ENCODE assay signal across 17 cellular contexts in the genomic region with DNA sequence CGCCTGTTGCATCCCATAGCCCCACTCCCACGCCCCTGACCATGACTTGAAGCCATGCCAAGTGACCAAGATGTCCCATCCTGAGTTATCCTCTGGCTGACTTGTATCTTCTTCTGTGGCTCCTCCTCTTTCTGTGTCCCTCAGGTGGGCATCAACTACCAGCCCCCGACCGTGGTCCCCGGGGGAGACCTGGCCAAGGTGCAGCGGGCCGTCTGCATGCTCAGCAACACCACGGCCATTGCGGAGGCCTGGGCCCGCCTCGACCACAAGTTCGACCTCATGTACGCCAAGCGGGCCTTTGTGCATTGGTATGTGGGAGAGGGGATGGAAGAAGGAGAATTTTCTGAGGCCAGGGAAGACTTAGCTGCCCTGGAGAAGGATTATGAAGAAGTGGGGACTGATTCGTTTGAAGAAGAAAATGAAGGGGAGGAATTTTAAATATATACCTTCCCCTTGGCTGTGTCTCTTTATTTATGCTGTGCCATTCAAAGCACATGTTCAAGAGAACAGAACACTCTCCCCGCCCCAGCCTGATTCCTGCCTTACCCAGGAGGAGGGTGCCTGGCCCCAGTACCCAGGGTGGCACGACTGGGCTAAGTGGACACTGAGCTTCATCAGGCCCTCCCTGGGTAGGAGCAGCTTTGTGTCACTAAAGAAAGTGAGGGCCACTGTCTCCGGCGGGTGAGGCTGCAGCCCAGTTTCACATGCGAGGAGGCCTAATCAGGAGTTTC. TPM values are rescaled to one million over a fixed set of nuclear protein-coding genes. Genes with fewer than 3 reads are reported as not detected.
A peak's percentile ranks its signal among the peaks of the same experiment; 100 is the strongest.
DNase-seq lines count a peak whose midpoint lies in the region; ATAC-seq and TF ChIP-seq lines count a peak whose summit lies in the region.
"Had no signal": no experiment of that assay in that cellular context is flagged by ENCODE, and none has a peak within 500 bp of the region (broad histone marks: within the 10 kb centered on the region; RNA-seq: fewer than 3 reads in every experiment).

No MANE protein-coding gene starts in this region.

- H3K4me3 ChIP-seq in osteoblast (ENCODE audit: insufficient read depth, low read length): no peak overlapping the region
- no peak overlapping the region for H3K4me3 ChIP-seq in tibial artery
- H3K4me3 ChIP-seq: A549, GM23338 had no signal

- no peaks in the 10 kb centered on the region for H3K27me3 ChIP-seq in osteoblast (ENCODE audit: insufficient read depth, low read length)
- H3K27me3 ChIP-seq in tibial artery: no peaks in the 10 kb centered on the region

- in situ Hi-C loops in GM13976 (cut with MboI; ENCODE audit: low sequenced_read_pairs, unreplicated experiment): no loop called here

- H3K36me3 ChIP-seq in osteoblast (ENCODE audit: insufficient read depth, low read length): no peaks in the 10 kb centered on the region
- peaks cover 0 to 10% (median 8%) of the 10 kb centered on the region in 3 donors for H3K36me3 ChIP-seq in tibial artery

- H3K9me3 Mint-ChIP-seq in activated naive CD4-positive, alpha-beta T cell treated with anti-CD3 and anti-CD28 coated beads, Interleukin-2, amount 50 U/mL, for 72 hours: no peaks in the 10 kb centered on the region
- H3K9me3 Mint-ChIP-seq in activated naive CD4-positive, alpha-beta T cell treated with anti-CD3 and anti-CD28 coated beads for 36 hours: no peaks in the 10 kb centered on the region
- H3K9me3 Mint-ChIP-seq in dendritic cell treated with granulocyte-macrophage colony-stimulating factor and Interleukin-4, amounts not matched to agents 40 ng/mL and 50 ng/mL, for 4 days: no peaks in the 10 kb centered on the region
- H3K9me3 Mint-ChIP-seq: CD4-positive, alpha-beta T cell; GM23338 had no signal

- no peak overlapping the region for H3K4me2 ChIP-seq in osteoblast (ENCODE audit: insufficient read depth, low read length)
- H3K4me2 ChIP-seq: A549, GM23338 had no signal

- H3K4me1 ChIP-seq in osteoblast (ENCODE audit: insufficient read depth, low read length) (no peaks in the 10 kb centered on the region), tibial artery (no peaks in the 10 kb centered on the region)
- H3K4me1 ChIP-seq: A549 had no signal

- no peaks in the 10 kb centered on the region for H3K27me3 Mint-ChIP-seq in activated naive CD4-positive, alpha-beta T cell treated with anti-CD3 and anti-CD28 coated beads for 36 hours (ENCODE audit: low read depth)
- no peaks in the 10 kb centered on the region for H3K27me3 Mint-ChIP-seq in dendritic cell treated with granulocyte-macrophage colony-stimulating factor and Interleukin-4, amounts not matched to agents 40 ng/mL and 50 ng/mL, for 4 days
- H3K27me3 Mint-ChIP-seq: CD4-positive, alpha-beta T cell had no signal

- no peak overlapping the region for H2AFZ ChIP-seq in osteoblast (ENCODE audit: low read length)
- H2AFZ ChIP-seq: GM23338 had no signal

- no peak for ATAC-seq in activated naive CD4-positive, alpha-beta T cell treated with anti-CD3 and anti-CD28 coated beads, Interleukin-2, amount 50 U/mL, for 72 hours
- ATAC-seq in HG03175 (IDR thresholded peaks at IDR 0.05; ENCODE audit: unreplicated experiment): no peak
- ATAC-seq: A549, GM23338, HCT116 had no signal

- DNase-seq in activated naive CD4-positive, alpha-beta T cell treated with anti-CD3 and anti-CD28 coated beads, Interleukin-2, amount 50 U/mL, for 72 hours (ENCODE audit: low spot score in 2 of 2): peak in 1 of 2 donors; percentile 21
- no peak for DNase-seq in activated naive CD4-positive, alpha-beta T cell treated with anti-CD3 and anti-CD28 coated beads for 36 hours
- DNase-seq in osteoblast (ENCODE audit: insufficient read length, low spot score, missing footprints) (peak; percentile 29), GM13976 (ENCODE audit: low spot score) (no peak), tibial artery (no peak)
- DNase-seq: AML-193; CD4-positive, alpha-beta T cell; DMS153; DMS79; GDM1 had no signal

- peaks cover 0 to 6% of the 10 kb centered on the region in 2 donors for H3K36me3 Mint-ChIP-seq in activated naive CD4-positive, alpha-beta T cell treated with anti-CD3 and anti-CD28 coated beads, Interleukin-2, amount 50 U/mL, for 72 hours
- H3K36me3 Mint-ChIP-seq in activated naive CD4-positive, alpha-beta T cell treated with anti-CD3 and anti-CD28 coated beads for 36 hours (ENCODE audit: low read depth): peaks cover 6% of the 10 kb centered on the region
- H3K36me3 Mint-ChIP-seq in dendritic cell treated with granulocyte-macrophage colony-stimulating factor and Interleukin-4, amounts not matched to agents 40 ng/mL and 50 ng/mL, for 4 days (ENCODE audit: low read depth): peaks cover 8% of the 10 kb centered on the region

- intact Hi-C loops in activated naive CD4-positive, alpha-beta T cell treated with anti-CD3 and anti-CD28 coated beads for 36 hours (cut with micrococcal nuclease): no loop called here
- intact Hi-C loops in dendritic cell treated with granulocyte-macrophage colony-stimulating factor and Interleukin-4, amounts not matched to agents 40 ng/mL and 50 ng/mL, for 4 days (cut with micrococcal nuclease): no loop called here
- intact Hi-C loops in tibial artery (cut with DNase I; ENCODE audit: low total_unique reads): no loop called here

- H3K27ac ChIP-seq in osteoblast (ENCODE audit: low read depth, low read length) (no peak overlapping the region), tibial artery (no peak overlapping the region)
- H3K27ac ChIP-seq: 22Rv1, A549, C4-2B had no signal

- no peaks in the 10 kb centered on the region for H3K79me2 ChIP-seq in osteoblast (ENCODE audit: insufficient read depth, low read length)

- no peaks in the 10 kb centered on the region for H4K20me1 ChIP-seq in osteoblast (ENCODE audit: insufficient read depth, low read length)

- no peak overlapping the region for H3K4me3 Mint-ChIP-seq in activated naive CD4-positive, alpha-beta T cell treated with anti-CD3 and anti-CD28 coated beads for 36 hours
- no peak overlapping the region for H3K4me3 Mint-ChIP-seq in dendritic cell treated with granulocyte-macrophage colony-stimulating factor and Interleukin-4, amounts not matched to agents 40 ng/mL and 50 ng/mL, for 4 days
- H3K4me3 Mint-ChIP-seq: CD4-positive, alpha-beta T cell; GM23338 had no signal

- H3K27ac Mint-ChIP-seq in activated naive CD4-positive, alpha-beta T cell treated with anti-CD3 and anti-CD28 coated beads, Interleukin-2, amount 50 U/mL, for 72 hours: peak overlapping the region; percentile 45 to 57
- no peak overlapping the region for H3K27ac Mint-ChIP-seq in activated naive CD4-positive, alpha-beta T cell treated with anti-CD3 and anti-CD28 coated beads for 36 hours
- peak overlapping the region; percentile 5 for H3K27ac Mint-ChIP-seq in dendritic cell treated with granulocyte-macrophage colony-stimulating factor and Interleukin-4, amounts not matched to agents 40 ng/mL and 50 ng/mL, for 4 days
- H3K27ac Mint-ChIP-seq: CD4-positive, alpha-beta T cell; GM23338 had no signal

- H3K9me3 ChIP-seq in osteoblast (ENCODE audit: low read depth, low read length) (no peaks in the 10 kb centered on the region), tibial artery (no peaks in the 10 kb centered on the region)
- H3K9me3 ChIP-seq: A549 had no signal

- TF ChIP-seq CTCF in osteoblast (IDR thresholded peaks at IDR 0.05; ENCODE audit: extremely low read depth, low read depth, low read length) (no peak), GM13976 (IDR thresholded peaks at IDR 0.05; ENCODE audit: borderline replicate concordance, control extremely low read depth, extremely low read depth, insufficient read depth, missing control alignments) (no peak), tibial artery (IDR thresholded peaks at IDR 0.05) (no peak)

- no peaks in the 10 kb centered on the region for H3K4me1 Mint-ChIP-seq in activated naive CD4-positive, alpha-beta T cell treated with anti-CD3 and anti-CD28 coated beads for 36 hours (ENCODE audit: low read depth)
- peaks cover 11% of the 10 kb centered on the region for H3K4me1 Mint-ChIP-seq in dendritic cell treated with granulocyte-macrophage colony-stimulating factor and Interleukin-4, amounts not matched to agents 40 ng/mL and 50 ng/mL, for 4 days (ENCODE audit: low read depth)

- CTCF ChIA-PET in activated naive CD4-positive, alpha-beta T cell treated with anti-CD3 and anti-CD28 coated beads for 36 hours (lab: Charles Lee): no interaction called here

RNA-seq across cellular contexts. Expression of a gene that starts 19.1 kb away (rescaled TPM):
- total RNA-seq in activated naive CD4-positive, alpha-beta T cell treated with anti-CD3 and anti-CD28 coated beads, Interleukin-2, amount 50 U/mL, for 72 hours: 10 to 100 TPM in 1 of 2 donors, 1 to 10 TPM in 1; 5.7 to 22.0 TPM
- total RNA-seq in activated naive CD4-positive, alpha-beta T cell treated with anti-CD3 and anti-CD28 coated beads for 36 hours: 10 to 100 TPM; 13.4 to 13.9 TPM
- 6.2 and 8.3 TPM in 2 replicates for total RNA-seq in osteoblast

RNA-seq across cellular contexts. Expression of a gene that starts 20.3 kb away (rescaled TPM):
- total RNA-seq in activated naive CD4-positive, alpha-beta T cell treated with anti-CD3 and anti-CD28 coated beads, Interleukin-2, amount 50 U/mL, for 72 hours: 1 to 10 TPM; 1.1 to 1.6 TPM
- under 1 TPM in 1 of 2 experiments, not detected in 1; 0.25 TPM for total RNA-seq in activated naive CD4-positive, alpha-beta T cell treated with anti-CD3 and anti-CD28 coated beads for 36 hours
- 0.29 and 0.36 TPM in 2 replicates for total RNA-seq in osteoblast

RNA-seq across cellular contexts. Expression of a gene that starts 53.1 kb away (rescaled TPM):
- total RNA-seq in activated naive CD4-positive, alpha-beta T cell treated with anti-CD3 and anti-CD28 coated beads, Interleukin-2, amount 50 U/mL, for 72 hours: 10 to 100 TPM; 36.8 to 63.7 TPM
- total RNA-seq in activated naive CD4-positive, alpha-beta T cell treated with anti-CD3 and anti-CD28 coated beads for 36 hours: 10 to 100 TPM; 47.6 to 48.2 TPM
- total RNA-seq in osteoblast: 25.3 and 26.8 TPM in 2 replicates
